Comparison of ENCODE assay signal across 1 cellular context in the genomic region with DNA sequence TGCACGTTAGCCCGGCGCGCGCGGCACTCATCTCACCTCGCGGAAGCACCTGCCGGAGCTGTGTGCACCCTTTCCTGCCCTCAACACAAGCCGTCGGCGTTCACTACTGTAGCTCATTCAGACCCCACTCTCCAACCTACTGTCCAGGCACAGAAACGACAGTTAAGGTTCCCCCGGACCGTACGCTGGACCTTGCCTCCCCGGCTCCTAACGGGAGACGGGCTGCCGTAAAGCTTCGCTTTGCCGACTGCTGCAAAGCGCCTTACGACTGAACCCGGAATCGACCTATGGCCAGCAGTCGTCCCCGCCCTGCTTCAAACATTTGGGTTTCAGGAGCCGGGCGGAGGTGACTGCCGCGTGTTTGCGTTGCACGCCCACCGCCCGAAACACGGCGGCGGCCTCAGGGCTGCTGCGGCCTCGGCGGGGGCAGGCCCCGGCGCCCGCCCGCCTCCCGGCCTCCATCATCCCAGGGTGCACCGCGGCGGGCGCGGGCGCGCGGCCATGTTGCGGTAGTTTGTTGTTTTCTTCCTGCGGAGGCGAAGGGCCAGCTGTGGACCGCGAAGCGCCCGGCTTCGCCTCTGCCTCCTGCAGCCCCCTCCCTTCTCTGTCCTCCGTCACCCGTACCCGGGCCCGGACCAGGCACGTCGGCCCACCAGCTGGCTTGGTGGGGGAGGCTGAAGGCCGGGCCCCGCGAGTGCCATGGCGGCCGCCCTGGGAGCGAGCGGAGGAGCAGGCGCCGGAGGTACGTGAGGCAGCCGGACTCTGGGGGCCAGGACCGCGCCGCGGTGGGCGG.
TF ChIP-seq lines count a peak whose summit lies in the region.

A gene with protein sequence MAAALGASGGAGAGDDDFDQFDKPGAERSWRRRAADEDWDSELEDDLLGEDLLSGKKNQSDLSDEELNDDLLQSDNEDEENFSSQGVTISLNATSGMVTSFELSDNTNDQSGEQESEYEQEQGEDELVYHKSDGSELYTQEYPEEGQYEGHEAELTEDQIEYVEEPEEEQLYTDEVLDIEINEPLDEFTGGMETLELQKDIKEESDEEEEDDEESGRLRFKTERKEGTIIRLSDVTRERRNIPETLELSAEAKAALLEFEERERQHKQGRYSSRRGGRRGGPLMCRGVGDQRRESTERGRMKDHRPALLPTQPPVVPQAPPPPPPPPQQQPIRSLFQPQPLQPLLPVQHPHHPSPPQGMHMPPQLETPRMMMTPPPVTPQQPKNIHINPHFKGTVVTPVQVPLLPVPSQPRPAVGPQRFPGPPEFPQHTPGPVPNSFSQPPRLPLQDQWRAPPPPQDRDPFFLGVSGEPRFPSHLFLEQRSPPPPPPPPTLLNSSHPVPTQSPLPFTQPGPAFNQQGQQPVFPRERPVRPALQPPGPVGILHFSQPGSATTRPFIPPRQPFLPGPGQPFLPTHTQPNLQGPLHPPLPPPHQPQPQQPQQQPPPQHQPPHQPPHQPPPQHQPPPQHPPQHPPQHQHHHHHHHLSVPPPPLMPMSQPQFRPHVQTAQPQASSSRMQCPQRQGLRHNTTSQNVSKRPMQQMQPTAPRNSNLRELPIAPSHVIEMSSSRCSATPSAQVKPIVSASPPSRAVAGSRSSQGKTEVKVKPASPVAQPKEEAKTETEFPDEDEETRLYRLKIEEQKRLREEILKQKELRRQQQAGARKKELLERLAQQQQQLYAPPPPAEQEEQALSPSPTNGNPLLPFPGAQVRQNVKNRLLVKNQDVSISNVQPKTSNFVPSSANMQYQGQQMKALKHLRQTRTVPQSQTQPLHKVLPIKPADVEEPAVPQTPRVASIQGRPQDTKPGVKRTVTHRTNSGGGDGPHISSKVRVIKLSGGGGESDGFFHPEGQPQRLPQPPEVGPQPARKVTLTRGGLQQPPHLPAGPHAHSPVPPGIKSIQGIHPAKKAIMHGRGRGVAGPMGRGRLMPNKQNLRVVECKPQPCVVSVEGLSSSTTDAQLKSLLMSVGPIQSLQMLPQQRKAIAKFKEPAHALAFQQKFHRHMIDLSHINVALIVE (plus strand): TSS at position 484 of the 793 bp plus-strand sequence. CDS start 216 bp downstream, at position 700.

TF ChIP-seq in GM12878, 131 proteins besides CTCF, POLR2A, EP300 and RAD21 (continued from another document and continues in another):
- TF ChIP-seq, protein P1, sequence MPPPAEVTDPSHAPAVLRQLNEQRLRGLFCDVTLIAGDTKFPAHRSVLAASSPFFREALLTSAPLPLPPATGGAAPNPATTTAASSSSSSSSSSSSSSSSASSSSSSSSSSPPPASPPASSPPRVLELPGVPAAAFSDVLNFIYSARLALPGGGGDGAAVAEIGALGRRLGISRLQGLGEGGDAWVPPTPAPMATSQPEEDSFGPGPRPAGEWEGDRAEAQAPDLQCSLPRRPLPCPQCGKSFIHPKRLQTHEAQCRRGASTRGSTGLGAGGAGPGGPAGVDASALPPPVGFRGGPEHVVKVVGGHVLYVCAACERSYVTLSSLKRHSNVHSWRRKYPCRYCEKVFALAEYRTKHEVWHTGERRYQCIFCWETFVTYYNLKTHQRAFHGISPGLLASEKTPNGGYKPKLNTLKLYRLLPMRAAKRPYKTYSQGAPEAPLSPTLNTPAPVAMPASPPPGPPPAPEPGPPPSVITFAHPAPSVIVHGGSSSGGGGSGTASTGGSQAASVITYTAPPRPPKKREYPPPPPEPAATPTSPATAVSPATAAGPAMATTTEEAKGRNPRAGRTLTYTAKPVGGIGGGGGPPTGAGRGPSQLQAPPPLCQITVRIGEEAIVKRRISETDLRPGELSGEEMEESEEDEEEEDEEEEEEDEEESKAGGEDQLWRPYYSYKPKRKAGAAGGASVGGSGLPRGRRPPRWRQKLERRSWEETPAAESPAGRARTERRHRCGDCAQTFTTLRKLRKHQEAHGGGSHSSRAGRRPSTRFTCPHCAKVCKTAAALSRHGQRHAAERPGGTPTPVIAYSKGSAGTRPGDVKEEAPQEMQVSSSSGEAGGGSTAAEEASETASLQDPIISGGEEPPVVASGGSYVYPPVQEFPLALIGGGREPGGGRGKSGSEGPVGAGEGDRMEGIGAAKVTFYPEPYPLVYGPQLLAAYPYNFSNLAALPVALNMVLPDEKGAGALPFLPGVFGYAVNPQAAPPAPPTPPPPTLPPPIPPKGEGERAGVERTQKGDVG (CRISPR knock-in tag; IDR thresholded peaks at IDR 0.05) = no peak
- peak; percentile 63 for TF ChIP-seq LARP7 (IDR thresholded peaks at IDR 0.05)
- TF ChIP-seq TBL1XR1 (IDR thresholded peaks at IDR 0.05; ENCODE audit: low read depth, low read length) = no peak
- peak; percentile 47; the same call in 1 of the 2 replicates for TF ChIP-seq BACH1 (IDR thresholded peaks at IDR 0.05; ENCODE audit: borderline replicate concordance)
- no peak for TF ChIP-seq MYB (IDR thresholded peaks at IDR 0.05; ENCODE audit: borderline replicate concordance, low read depth, low read length)
- TF ChIP-seq SIN3A (IDR thresholded peaks at IDR 0.05; ENCODE audit: low read depth, low read length) = peak; percentile 26; the same call in 1 of the 2 replicates
- TF ChIP-seq CHD1 (IDR thresholded peaks at IDR 0.05; ENCODE audit: low read depth, low read length) = no peak
- no peak for TF ChIP-seq MTA2 (IDR thresholded peaks at IDR 0.05; ENCODE audit: low read depth)
- TF ChIP-seq ESRRA (IDR thresholded peaks at IDR 0.05; ENCODE audit: low read length) = no peak; the same call in 1 of the 2 replicates
- TF ChIP-seq NFIC (IDR thresholded peaks at IDR 0.05; ENCODE audit: low read depth, low read length) = no peak; the same call in 1 of the 2 replicates
- no peak for TF ChIP-seq PAX8 (IDR thresholded peaks at IDR 0.05)
- 0 out of 2 replicates have a peak, but pooled peaks have one; percentile 25 for TF ChIP-seq ZNF24 (IDR thresholded peaks at IDR 0.05)
- 0 out of 2 replicates have a peak, but pooled peaks have one; percentile 12 for TF ChIP-seq PAX5 (IDR thresholded peaks at IDR 0.05; ENCODE audit: borderline replicate concordance, low read depth, low read length)
- TF ChIP-seq, protein P2, sequence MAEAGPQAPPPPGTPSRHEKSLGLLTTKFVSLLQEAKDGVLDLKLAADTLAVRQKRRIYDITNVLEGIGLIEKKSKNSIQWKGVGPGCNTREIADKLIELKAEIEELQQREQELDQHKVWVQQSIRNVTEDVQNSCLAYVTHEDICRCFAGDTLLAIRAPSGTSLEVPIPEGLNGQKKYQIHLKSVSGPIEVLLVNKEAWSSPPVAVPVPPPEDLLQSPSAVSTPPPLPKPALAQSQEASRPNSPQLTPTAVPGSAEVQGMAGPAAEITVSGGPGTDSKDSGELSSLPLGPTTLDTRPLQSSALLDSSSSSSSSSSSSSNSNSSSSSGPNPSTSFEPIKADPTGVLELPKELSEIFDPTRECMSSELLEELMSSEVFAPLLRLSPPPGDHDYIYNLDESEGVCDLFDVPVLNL (IDR thresholded peaks at IDR 0.05; ENCODE audit: low read depth, low read length) = no peak
- TF ChIP-seq HDAC2 (IDR thresholded peaks at IDR 0.05) = no peak
- TF ChIP-seq EGR1 (IDR thresholded peaks at IDR 0.05; ENCODE audit: borderline replicate concordance in 1 of 2, low read depth in 2 of 2, low read length in 2 of 2) = peak in 1 of 2 experiments; percentile 55; a peak in 1 of 3 replicates
- 0 out of 2 replicates have a peak, but pooled peaks have one; percentile 18 for TF ChIP-seq EED (IDR thresholded peaks at IDR 0.05; ENCODE audit: low read depth)
- TF ChIP-seq SUZ12 (IDR thresholded peaks at IDR 0.05; ENCODE audit: unreplicated experiment) = no peak
- no peak for TF ChIP-seq CHD2 (IDR thresholded peaks at IDR 0.05; ENCODE audit: borderline replicate concordance, low read depth, low read length)
- TF ChIP-seq, protein P3, sequence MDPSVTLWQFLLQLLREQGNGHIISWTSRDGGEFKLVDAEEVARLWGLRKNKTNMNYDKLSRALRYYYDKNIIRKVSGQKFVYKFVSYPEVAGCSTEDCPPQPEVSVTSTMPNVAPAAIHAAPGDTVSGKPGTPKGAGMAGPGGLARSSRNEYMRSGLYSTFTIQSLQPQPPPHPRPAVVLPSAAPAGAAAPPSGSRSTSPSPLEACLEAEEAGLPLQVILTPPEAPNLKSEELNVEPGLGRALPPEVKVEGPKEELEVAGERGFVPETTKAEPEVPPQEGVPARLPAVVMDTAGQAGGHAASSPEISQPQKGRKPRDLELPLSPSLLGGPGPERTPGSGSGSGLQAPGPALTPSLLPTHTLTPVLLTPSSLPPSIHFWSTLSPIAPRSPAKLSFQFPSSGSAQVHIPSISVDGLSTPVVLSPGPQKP (IDR thresholded peaks at IDR 0.05; ENCODE audit: low read depth, low read length) = 0 out of 2 replicates have a peak, but pooled peaks have one; percentile 24
- TF ChIP-seq RUNX3 (IDR thresholded peaks at IDR 0.05; ENCODE audit: low read length) = peak; percentile 53
- TF ChIP-seq TCF7 (IDR thresholded peaks at IDR 0.05; ENCODE audit: borderline replicate concordance) = no peak
- TF ChIP-seq JUNB (IDR thresholded peaks at IDR 0.05) = no peak
- TF ChIP-seq, protein P4, sequence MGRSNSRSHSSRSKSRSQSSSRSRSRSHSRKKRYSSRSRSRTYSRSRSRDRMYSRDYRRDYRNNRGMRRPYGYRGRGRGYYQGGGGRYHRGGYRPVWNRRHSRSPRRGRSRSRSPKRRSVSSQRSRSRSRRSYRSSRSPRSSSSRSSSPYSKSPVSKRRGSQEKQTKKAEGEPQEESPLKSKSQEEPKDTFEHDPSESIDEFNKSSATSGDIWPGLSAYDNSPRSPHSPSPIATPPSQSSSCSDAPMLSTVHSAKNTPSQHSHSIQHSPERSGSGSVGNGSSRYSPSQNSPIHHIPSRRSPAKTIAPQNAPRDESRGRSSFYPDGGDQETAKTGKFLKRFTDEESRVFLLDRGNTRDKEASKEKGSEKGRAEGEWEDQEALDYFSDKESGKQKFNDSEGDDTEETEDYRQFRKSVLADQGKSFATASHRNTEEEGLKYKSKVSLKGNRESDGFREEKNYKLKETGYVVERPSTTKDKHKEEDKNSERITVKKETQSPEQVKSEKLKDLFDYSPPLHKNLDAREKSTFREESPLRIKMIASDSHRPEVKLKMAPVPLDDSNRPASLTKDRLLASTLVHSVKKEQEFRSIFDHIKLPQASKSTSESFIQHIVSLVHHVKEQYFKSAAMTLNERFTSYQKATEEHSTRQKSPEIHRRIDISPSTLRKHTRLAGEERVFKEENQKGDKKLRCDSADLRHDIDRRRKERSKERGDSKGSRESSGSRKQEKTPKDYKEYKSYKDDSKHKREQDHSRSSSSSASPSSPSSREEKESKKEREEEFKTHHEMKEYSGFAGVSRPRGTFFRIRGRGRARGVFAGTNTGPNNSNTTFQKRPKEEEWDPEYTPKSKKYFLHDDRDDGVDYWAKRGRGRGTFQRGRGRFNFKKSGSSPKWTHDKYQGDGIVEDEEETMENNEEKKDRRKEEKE (IDR thresholded peaks at IDR 0.05) = no peak
- TF ChIP-seq GATAD2B (conservative IDR thresholded peaks at IDR 0.05; ENCODE audit: low read depth) = peak; percentile 88; the same call in 1 of the 2 replicates
- peak; percentile 9; the same call in 1 of the 2 replicates for TF ChIP-seq CBFB (IDR thresholded peaks at IDR 0.05; ENCODE audit: low read depth)
- peak; percentile 96 for TF ChIP-seq ASH2L (IDR thresholded peaks at IDR 0.05; ENCODE audit: borderline replicate concordance, low read depth)
- no peak for TF ChIP-seq BRCA1 (IDR thresholded peaks at IDR 0.05; ENCODE audit: low read depth, low read length)
- TF ChIP-seq WRNIP1 (IDR thresholded peaks at IDR 0.05; ENCODE audit: borderline replicate concordance, low read depth, low read length) = no peak
- TF ChIP-seq, protein P5, sequence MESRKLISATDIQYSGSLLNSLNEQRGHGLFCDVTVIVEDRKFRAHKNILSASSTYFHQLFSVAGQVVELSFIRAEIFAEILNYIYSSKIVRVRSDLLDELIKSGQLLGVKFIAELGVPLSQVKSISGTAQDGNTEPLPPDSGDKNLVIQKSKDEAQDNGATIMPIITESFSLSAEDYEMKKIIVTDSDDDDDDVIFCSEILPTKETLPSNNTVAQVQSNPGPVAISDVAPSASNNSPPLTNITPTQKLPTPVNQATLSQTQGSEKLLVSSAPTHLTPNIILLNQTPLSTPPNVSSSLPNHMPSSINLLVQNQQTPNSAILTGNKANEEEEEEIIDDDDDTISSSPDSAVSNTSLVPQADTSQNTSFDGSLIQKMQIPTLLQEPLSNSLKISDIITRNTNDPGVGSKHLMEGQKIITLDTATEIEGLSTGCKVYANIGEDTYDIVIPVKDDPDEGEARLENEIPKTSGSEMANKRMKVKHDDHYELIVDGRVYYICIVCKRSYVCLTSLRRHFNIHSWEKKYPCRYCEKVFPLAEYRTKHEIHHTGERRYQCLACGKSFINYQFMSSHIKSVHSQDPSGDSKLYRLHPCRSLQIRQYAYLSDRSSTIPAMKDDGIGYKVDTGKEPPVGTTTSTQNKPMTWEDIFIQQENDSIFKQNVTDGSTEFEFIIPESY (IDR thresholded peaks at IDR 0.05) = no peak
- peak; percentile 85 for TF ChIP-seq POLR2AphosphoS5 (IDR thresholded peaks at IDR 0.05; ENCODE audit: low read length)
- TF ChIP-seq, protein P6, sequence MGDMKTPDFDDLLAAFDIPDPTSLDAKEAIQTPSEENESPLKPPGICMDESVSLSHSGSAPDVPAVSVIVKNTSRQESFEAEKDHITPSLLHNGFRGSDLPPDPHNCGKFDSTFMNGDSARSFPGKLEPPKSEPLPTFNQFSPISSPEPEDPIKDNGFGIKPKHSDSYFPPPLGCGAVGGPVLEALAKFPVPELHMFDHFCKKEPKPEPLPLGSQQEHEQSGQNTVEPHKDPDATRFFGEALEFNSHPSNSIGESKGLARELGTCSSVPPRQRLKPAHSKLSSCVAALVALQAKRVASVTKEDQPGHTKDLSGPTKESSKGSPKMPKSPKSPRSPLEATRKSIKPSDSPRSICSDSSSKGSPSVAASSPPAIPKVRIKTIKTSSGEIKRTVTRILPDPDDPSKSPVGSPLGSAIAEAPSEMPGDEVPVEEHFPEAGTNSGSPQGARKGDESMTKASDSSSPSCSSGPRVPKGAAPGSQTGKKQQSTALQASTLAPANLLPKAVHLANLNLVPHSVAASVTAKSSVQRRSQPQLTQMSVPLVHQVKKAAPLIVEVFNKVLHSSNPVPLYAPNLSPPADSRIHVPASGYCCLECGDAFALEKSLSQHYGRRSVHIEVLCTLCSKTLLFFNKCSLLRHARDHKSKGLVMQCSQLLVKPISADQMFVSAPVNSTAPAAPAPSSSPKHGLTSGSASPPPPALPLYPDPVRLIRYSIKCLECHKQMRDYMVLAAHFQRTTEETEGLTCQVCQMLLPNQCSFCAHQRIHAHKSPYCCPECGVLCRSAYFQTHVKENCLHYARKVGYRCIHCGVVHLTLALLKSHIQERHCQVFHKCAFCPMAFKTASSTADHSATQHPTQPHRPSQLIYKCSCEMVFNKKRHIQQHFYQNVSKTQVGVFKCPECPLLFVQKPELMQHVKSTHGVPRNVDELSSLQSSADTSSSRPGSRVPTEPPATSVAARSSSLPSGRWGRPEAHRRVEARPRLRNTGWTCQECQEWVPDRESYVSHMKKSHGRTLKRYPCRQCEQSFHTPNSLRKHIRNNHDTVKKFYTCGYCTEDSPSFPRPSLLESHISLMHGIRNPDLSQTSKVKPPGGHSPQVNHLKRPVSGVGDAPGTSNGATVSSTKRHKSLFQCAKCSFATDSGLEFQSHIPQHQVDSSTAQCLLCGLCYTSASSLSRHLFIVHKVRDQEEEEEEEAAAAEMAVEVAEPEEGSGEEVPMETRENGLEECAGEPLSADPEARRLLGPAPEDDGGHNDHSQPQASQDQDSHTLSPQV (IDR thresholded peaks at IDR 0.05) = no peak
- TF ChIP-seq POU2F2 (IDR thresholded peaks at IDR 0.05; ENCODE audit: borderline replicate concordance, low read depth, low read length) = peak; percentile 31; the same call in 2 of the 3 replicates
